In the genomic region with DNA sequence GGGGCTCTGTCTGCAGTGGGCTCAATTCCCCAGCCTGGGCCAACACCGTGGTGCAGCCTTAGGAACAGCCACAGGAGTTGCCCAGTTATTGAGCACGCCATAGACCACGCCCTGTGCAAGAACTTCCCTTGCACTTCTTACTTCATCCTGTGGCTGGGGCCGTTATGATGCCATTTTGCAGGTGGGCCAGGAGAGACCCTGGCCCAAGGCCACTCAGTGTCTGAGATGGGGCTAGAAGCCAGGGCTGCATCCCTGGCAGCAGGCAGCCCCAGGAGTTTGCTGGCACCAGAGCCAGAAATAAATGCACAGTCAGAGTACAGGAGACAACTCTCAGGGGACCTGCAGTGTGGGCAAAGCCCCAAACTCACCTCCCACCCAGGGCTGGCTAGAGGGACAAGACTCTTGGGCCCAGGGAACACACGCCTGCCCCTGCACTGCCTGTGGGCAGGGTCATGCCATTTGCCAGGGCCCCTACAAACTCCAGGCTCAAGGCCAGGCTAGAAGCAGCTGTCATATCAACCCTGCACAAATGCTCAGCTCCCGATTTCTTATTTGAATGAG, we compare ENCODE assay signal across 19 cellular contexts. TPM values are rescaled to one million over a fixed set of nuclear protein-coding genes. Genes with fewer than 3 reads are reported as not detected.
DNase-seq lines count a peak whose midpoint lies in the region; ATAC-seq and TF ChIP-seq lines count a peak whose summit lies in the region.
"Had no signal": no experiment of that assay in that cellular context is flagged by ENCODE, and none has a peak within 500 bp of the region (broad histone marks: within the 10 kb centered on the region; RNA-seq: fewer than 3 reads in every experiment).

No MANE protein-coding gene starts in this region.

- DNase-seq in activated CD8-positive, alpha-beta memory T cell treated with anti-CD3 and anti-CD28 coated beads, Interleukin-2, amount 10 ng/mL, durations not matched to agents 7 days and 5 days = no peak
- no peak for DNase-seq in activated CD8-positive, alpha-beta memory T cell treated with anti-CD3 and anti-CD28 coated beads for 24 hours
- peak; percentile 36 for DNase-seq in NOMO-1 treated with DMSO at 0.1 percent for 48 hours (lab: John Stamatoyannopoulos, UW; ENCODE audit: unreplicated experiment)
- DNase-seq in fibroblast of mammary gland (ENCODE audit: low read depth) = peak; percentile 24
- no peak for DNase-seq in osteocyte (ENCODE audit: extremely low spot score, unreplicated experiment)
- no peak for DNase-seq in GDM1 (lab: John Stamatoyannopoulos, UW)
- DNase-seq in tibial artery = no peak
- DNase-seq: activated CD4-positive, alpha-beta T cell treated with anti-CD3 and anti-CD28 coated beads, Interleukin-2, amount 50 U/mL, for 48 hours; activated T-cell treated with anti-CD3 and anti-CD28 coated beads, Interleukin-2, amount 50 U/mL, for 72 hours; CD8-positive, alpha-beta memory T cell; foreskin melanocyte; Kasumi-1; left ventricle myocardium inferior; NCI-H187 treated with DMSO at 0.1 percent for 48 hours; PC-9; stimulated activated naive B cell treated with anti-CD40 and anti-IgM and Interleukin-4, amounts not matched to agents 10 μg/mL and 1 μg/mL and 100 μg/mL, for 72 hours; upper lobe of left lung had no signal

- no peaks in the 10 kb centered on the region for H3K36me3 Mint-ChIP-seq in activated CD8-positive, alpha-beta memory T cell treated with anti-CD3 and anti-CD28 coated beads, Interleukin-2, amount 10 ng/mL, durations not matched to agents 7 days and 5 days
- H3K36me3 Mint-ChIP-seq in osteocyte (ENCODE audit: unreplicated experiment) = no peaks in the 10 kb centered on the region
- H3K36me3 Mint-ChIP-seq: stimulated activated naive B cell treated with anti-CD40 and anti-IgM and Interleukin-4, amounts not matched to agents 10 μg/mL and 1 μg/mL and 100 μg/mL, for 72 hours had no signal

- intact Hi-C loops in tibial artery (cut with DNase I; ENCODE audit: low total_unique reads) = no loop called here

- no peak overlapping the region for H3K4me3 Mint-ChIP-seq in activated CD8-positive, alpha-beta memory T cell treated with anti-CD3 and anti-CD28 coated beads, Interleukin-2, amount 10 ng/mL, durations not matched to agents 7 days and 5 days
- H3K4me3 Mint-ChIP-seq in osteocyte (ENCODE audit: unreplicated experiment) = no peak overlapping the region
- H3K4me3 Mint-ChIP-seq: activated T-cell treated with anti-CD3 and anti-CD28 coated beads, Interleukin-2, amount 50 U/mL, for 72 hours; stimulated activated naive B cell treated with anti-CD40 and anti-IgM and Interleukin-4, amounts not matched to agents 10 μg/mL and 1 μg/mL and 100 μg/mL, for 72 hours had no signal

- no peaks in the 10 kb centered on the region for H3K9me3 ChIP-seq in tibial artery
- H3K9me3 ChIP-seq: left ventricle myocardium inferior, prostate gland, upper lobe of left lung had no signal

- no peaks in the 10 kb centered on the region for H3K9me3 Mint-ChIP-seq in activated CD8-positive, alpha-beta memory T cell treated with anti-CD3 and anti-CD28 coated beads, Interleukin-2, amount 10 ng/mL, durations not matched to agents 7 days and 5 days (ENCODE audit: low read depth)
- H3K9me3 Mint-ChIP-seq in osteocyte (ENCODE audit: unreplicated experiment) = no peaks in the 10 kb centered on the region
- H3K9me3 Mint-ChIP-seq: activated T-cell treated with anti-CD3 and anti-CD28 coated beads, Interleukin-2, amount 50 U/mL, for 72 hours; CD8-positive, alpha-beta memory T cell; stimulated activated naive B cell treated with anti-CD40 and anti-IgM and Interleukin-4, amounts not matched to agents 10 μg/mL and 1 μg/mL and 100 μg/mL, for 72 hours had no signal

- no peaks in the 10 kb centered on the region for H3K4me1 ChIP-seq in tibial artery
- H3K4me1 ChIP-seq: left ventricle myocardium inferior, prostate gland had no signal

- H3K4me3 ChIP-seq in fibroblast of mammary gland (ENCODE audit: control insufficient read depth, low read depth, low read length) (no peak overlapping the region), tibial artery (no peak overlapping the region)
- H3K4me3 ChIP-seq: left ventricle myocardium inferior, PC-9, prostate gland, upper lobe of left lung had no signal

- no peaks in the 10 kb centered on the region for H3K27me3 ChIP-seq in tibial artery
- H3K27me3 ChIP-seq: upper lobe of left lung had no signal

- no peak overlapping the region for H3K27ac ChIP-seq in tibial artery
- H3K27ac ChIP-seq: left ventricle myocardium inferior, PC-9, prostate gland had no signal

- TF ChIP-seq CTCF in fibroblast of mammary gland (conservative IDR thresholded peaks at IDR 0.05; ENCODE audit: control insufficient read depth, insufficient read depth, low read depth, low read length) (no peak), osteocyte (IDR thresholded peaks at IDR 0.05) (no peak), tibial artery (IDR thresholded peaks at IDR 0.05) (no peak)

- H3K27me3 Mint-ChIP-seq in activated CD8-positive, alpha-beta memory T cell treated with anti-CD3 and anti-CD28 coated beads, Interleukin-2, amount 10 ng/mL, durations not matched to agents 7 days and 5 days = no peaks in the 10 kb centered on the region
- H3K27me3 Mint-ChIP-seq in osteocyte (ENCODE audit: unreplicated experiment) = no peaks in the 10 kb centered on the region
- H3K27me3 Mint-ChIP-seq: CD8-positive, alpha-beta memory T cell; stimulated activated naive B cell treated with anti-CD40 and anti-IgM and Interleukin-4, amounts not matched to agents 10 μg/mL and 1 μg/mL and 100 μg/mL, for 72 hours had no signal

- peaks cover 5% of the 10 kb centered on the region for H3K4me1 Mint-ChIP-seq in activated CD8-positive, alpha-beta memory T cell treated with anti-CD3 and anti-CD28 coated beads, Interleukin-2, amount 10 ng/mL, durations not matched to agents 7 days and 5 days
- H3K4me1 Mint-ChIP-seq in osteocyte (ENCODE audit: unreplicated experiment) = peaks cover 4% of the 10 kb centered on the region
- H3K4me1 Mint-ChIP-seq: stimulated activated naive B cell treated with anti-CD40 and anti-IgM and Interleukin-4, amounts not matched to agents 10 μg/mL and 1 μg/mL and 100 μg/mL, for 72 hours had no signal

- H3K27ac Mint-ChIP-seq in activated CD8-positive, alpha-beta memory T cell treated with anti-CD3 and anti-CD28 coated beads, Interleukin-2, amount 10 ng/mL, durations not matched to agents 7 days and 5 days = no peak overlapping the region
- H3K27ac Mint-ChIP-seq in osteocyte (ENCODE audit: unreplicated experiment) = no peak overlapping the region
- H3K27ac Mint-ChIP-seq: activated T-cell treated with anti-CD3 and anti-CD28 coated beads, Interleukin-2, amount 50 U/mL, for 72 hours; stimulated activated naive B cell treated with anti-CD40 and anti-IgM and Interleukin-4, amounts not matched to agents 10 μg/mL and 1 μg/mL and 100 μg/mL, for 72 hours had no signal

- CTCF ChIA-PET in activated CD8-positive, alpha-beta memory T cell treated with anti-CD3 and anti-CD28 coated beads, Interleukin-2, amount 10 ng/mL, durations not matched to agents 7 days and 5 days (lab: Charles Lee) = interaction anchor here (1.1 to 1.3 kb wide), 2 partner anchors 16 to 20 kb away, joined by 3 to 4 read pairs; no protein-coding TSS in a partner anchor

- peak; percentile 12 for ATAC-seq in activated CD8-positive, alpha-beta memory T cell treated with anti-CD3 and anti-CD28 coated beads, Interleukin-2, amount 10 ng/mL, durations not matched to agents 7 days and 5 days
- no peak for ATAC-seq in HG03460 (IDR thresholded peaks at IDR 0.05; ENCODE audit: unreplicated experiment)
- ATAC-seq: activated T-cell treated with anti-CD3 and anti-CD28 coated beads, Interleukin-2, amount 50 U/mL, for 72 hours; stimulated activated naive B cell treated with anti-CD40 and anti-IgM and Interleukin-4, amounts not matched to agents 10 μg/mL and 1 μg/mL and 100 μg/mL, for 72 hours had no signal

- no peaks in the 10 kb centered on the region for H3K36me3 ChIP-seq in tibial artery
- H3K36me3 ChIP-seq: left ventricle myocardium inferior, prostate gland, upper lobe of left lung had no signal

RNA-seq across cellular contexts. Expression of gene CORO2A, which starts 6.7 kb away (rescaled TPM):
- 10 to 100 TPM in 1 of 2 experiments, 1 to 10 TPM in 1; 6.2 to 11.5 TPM for total RNA-seq in activated CD8-positive, alpha-beta memory T cell treated with anti-CD3 and anti-CD28 coated beads, Interleukin-2, amount 10 ng/mL, durations not matched to agents 7 days and 5 days
- total RNA-seq in osteocyte = 1.6 and 1.8 TPM in 2 replicates

Comparison
In these comparisons a context has a peak if more than half of its experiments do, and no peak if none do; other contexts are left out.
1. DNase-seq: peak in NOMO-1 treated with DMSO at 0.1 percent for 48 hours (single experiment) and fibroblast of mammary gland (single experiment); none in activated CD8-positive, alpha-beta memory T cell treated with anti-CD3 and anti-CD28 coated beads, Interleukin-2, amount 10 ng/mL, durations not matched to agents 7 days and 5 days (single experiment), activated CD8-positive, alpha-beta memory T cell treated with anti-CD3 and anti-CD28 coated beads for 24 hours (single experiment), osteocyte (single experiment), GDM1 (single experiment) and tibial artery (0 of 2).